Comparison of ENCODE assay signal across 26 cellular contexts in the genomic region with DNA sequence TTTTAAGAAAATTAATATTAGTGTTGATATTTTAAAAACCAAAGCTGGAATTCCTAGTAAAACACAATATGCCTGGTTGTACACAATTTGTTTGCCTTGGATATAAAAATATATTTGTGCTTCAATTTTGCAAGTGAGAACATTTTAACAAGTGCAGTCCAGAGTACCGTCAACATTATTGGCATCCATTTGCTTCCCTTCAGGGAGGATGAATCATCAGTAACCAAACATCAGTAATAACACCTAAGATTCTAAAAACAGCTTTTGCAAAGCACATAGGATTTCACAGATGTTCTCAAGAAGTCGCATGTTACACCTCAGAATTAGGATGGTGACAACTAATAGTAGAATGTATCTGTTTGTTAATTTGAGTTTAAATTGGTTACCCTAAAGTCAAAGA.
A peak's percentile ranks its signal among the peaks of the same experiment; 100 is the strongest.
DNase-seq lines count a peak whose midpoint lies in the region; ATAC-seq and TF ChIP-seq lines count a peak whose summit lies in the region.
"Had no signal": no experiment of that assay in that cellular context is flagged by ENCODE, and none has a peak within 500 bp of the region (broad histone marks: within the 10 kb centered on the region; RNA-seq: fewer than 3 reads in every experiment).

No MANE protein-coding gene starts in this region.

- no peak overlapping the region for H3K27ac ChIP-seq in breast epithelium
- H3K27ac ChIP-seq: brain microvascular endothelial cell, upper lobe of right lung had no signal

- TF ChIP-seq CTCF in MCF 10A (IDR thresholded peaks at IDR 0.05; ENCODE audit: unreplicated experiment), result no peak
- no peak for TF ChIP-seq CTCF in breast epithelium (IDR thresholded peaks at IDR 0.05)

- H3K4me1 Mint-ChIP-seq in MCF 10A (ENCODE audit: insufficient read depth, unreplicated experiment), result peaks cover 6% of the 10 kb centered on the region
- H3K4me1 Mint-ChIP-seq: activated CD8-positive, alpha-beta memory T cell treated with anti-CD3 and anti-CD28 coated beads, Interleukin-2, amount 10 ng/mL, durations not matched to agents 7 days and 5 days; CD4-positive, CD25-positive, alpha-beta regulatory T cell; stimulated activated naive B cell treated with anti-CD40 and anti-IgM and Interleukin-4, amounts not matched to agents 10 μg/mL and 1 μg/mL and 100 μg/mL, for 72 hours had no signal

- no peaks in the 10 kb centered on the region for H3K27me3 Mint-ChIP-seq in MCF 10A (ENCODE audit: insufficient read depth, unreplicated experiment)
- H3K27me3 Mint-ChIP-seq: activated CD8-positive, alpha-beta memory T cell treated with anti-CD3 and anti-CD28 coated beads, Interleukin-2, amount 10 ng/mL, durations not matched to agents 7 days and 5 days; CD4-positive, CD25-positive, alpha-beta regulatory T cell; memory B cell; stimulated activated naive B cell treated with anti-CD40 and anti-IgM and Interleukin-4, amounts not matched to agents 10 μg/mL and 1 μg/mL and 100 μg/mL, for 72 hours had no signal

- intact Hi-C loops in MCF 10A (cut with micrococcal nuclease), result no loop called here
- intact Hi-C loops in breast epithelium (cut with DNase I; ENCODE audit: low total_unique reads), result no loop called here

- peaks cover 6% of the 10 kb centered on the region for H3K9me3 Mint-ChIP-seq in MCF 10A (ENCODE audit: unreplicated experiment)
- H3K9me3 Mint-ChIP-seq: activated T-cell treated with anti-CD3 and anti-CD28 coated beads, Interleukin-2, amount 50 U/mL, for 4 hours had no signal

- no TSS peak for BruUV-seq in MCF 10A (replicated peaks; lab: Mats Ljungman, UMichigan)

- POLR2A ChIA-PET in MCF 10A (lab: Yijun Ruan, JAX), result interaction anchor here (0.6 to 1.5 kb wide), 2 partner anchors 11 to 17 kb away, joined by 3 to 4 read pairs; no protein-coding TSS in a partner anchor

- CTCF ChIA-PET in MCF 10A (lab: Yijun Ruan, JAX), result interaction anchor here (0.7 to 1.3 kb wide), 2 partner anchors 16 to 223 kb away, joined by 3 to 4 read pairs; no protein-coding TSS in a partner anchor

- H3K27ac Mint-ChIP-seq in MCF 10A (ENCODE audit: low read depth, unreplicated experiment), result no peak overlapping the region
- H3K27ac Mint-ChIP-seq: activated CD8-positive, alpha-beta memory T cell treated with anti-CD3 and anti-CD28 coated beads, Interleukin-2, amount 10 ng/mL, durations not matched to agents 7 days and 5 days; CD4-positive, CD25-positive, alpha-beta regulatory T cell; memory B cell; stimulated activated naive B cell treated with anti-CD40 and anti-IgM and Interleukin-4, amounts not matched to agents 10 μg/mL and 1 μg/mL and 100 μg/mL, for 72 hours had no signal

- no peak overlapping the region for H3K4me3 Mint-ChIP-seq in MCF 10A (ENCODE audit: unreplicated experiment)
- H3K4me3 Mint-ChIP-seq: activated CD8-positive, alpha-beta memory T cell treated with anti-CD3 and anti-CD28 coated beads, Interleukin-2, amount 10 ng/mL, durations not matched to agents 7 days and 5 days; activated T-cell treated with anti-CD3 and anti-CD28 coated beads, Interleukin-2, amount 50 U/mL, for 4 hours; CD4-positive, CD25-positive, alpha-beta regulatory T cell; memory B cell; stimulated activated naive B cell treated with anti-CD40 and anti-IgM and Interleukin-4, amounts not matched to agents 10 μg/mL and 1 μg/mL and 100 μg/mL, for 72 hours had no signal

- H3K36me3 Mint-ChIP-seq in MCF 10A (ENCODE audit: insufficient read depth, unreplicated experiment), result no peaks in the 10 kb centered on the region
- H3K36me3 Mint-ChIP-seq: activated CD8-positive, alpha-beta memory T cell treated with anti-CD3 and anti-CD28 coated beads, Interleukin-2, amount 10 ng/mL, durations not matched to agents 7 days and 5 days; CD4-positive, CD25-positive, alpha-beta regulatory T cell; stimulated activated naive B cell treated with anti-CD40 and anti-IgM and Interleukin-4, amounts not matched to agents 10 μg/mL and 1 μg/mL and 100 μg/mL, for 72 hours had no signal

- no peak for TF ChIP-seq POLR2A in breast epithelium (IDR thresholded peaks at IDR 0.05)

- H3K4me1 ChIP-seq in breast epithelium (no peaks in the 10 kb centered on the region), adipocyte (ENCODE audit: control insufficient read depth, insufficient read depth, low read length) (no peaks in the 10 kb centered on the region)
- H3K4me1 ChIP-seq: upper lobe of right lung had no signal

- H3K9ac ChIP-seq in adipocyte (ENCODE audit: low read length), result no peak overlapping the region

- no peak overlapping the region for H3K4me3 ChIP-seq in breast epithelium
- H3K4me3 ChIP-seq in adipocyte (ENCODE audit: low read length), result no peak overlapping the region
- H3K4me3 ChIP-seq: upper lobe of right lung had no signal

- DNase-seq in MCF 10A (ENCODE audit: unreplicated experiment) (peak; percentile 54), breast epithelium (ENCODE audit: low spot score in 2 of 2) (no peak), adipocyte (ENCODE audit: low read depth) (peak; percentile 14), fibroblast of peridontal ligament (ENCODE audit: extremely low read depth) (peak; percentile 5), NCI-H1092 (lab: John Stamatoyannopoulos, UW) (no peak), NCI-H82 treated with DMSO at 0.1 percent for 48 hours (lab: John Stamatoyannopoulos, UW; ENCODE audit: unreplicated experiment) (no peak), ureter (ENCODE audit: low spot score) (no peak)
- DNase-seq: activated CD8-positive, alpha-beta memory T cell treated with anti-CD3 and anti-CD28 coated beads, Interleukin-2, amount 10 ng/mL, durations not matched to agents 7 days and 5 days; activated T-cell treated with anti-CD3 and anti-CD28 coated beads, Interleukin-2, amount 50 U/mL, for 4 hours; AML-193; brain microvascular endothelial cell; Calu3; CD4-positive, CD25-positive, alpha-beta regulatory T cell; DND-41; glutamatergic neuron; MV-4-11; NCI-H1436 treated with DMSO at 0.1 percent for 48 hours; NCI-H2107; NCI-H446; NCI-H82; retina; small intestine; stimulated activated naive B cell treated with anti-CD40 and anti-IgM and Interleukin-4, amounts not matched to agents 10 μg/mL and 1 μg/mL and 100 μg/mL, for 72 hours; upper lobe of right lung had no signal

- no peak for ATAC-seq in GM18520 (IDR thresholded peaks at IDR 0.05; ENCODE audit: unreplicated experiment)
- ATAC-seq: activated CD8-positive, alpha-beta memory T cell treated with anti-CD3 and anti-CD28 coated beads, Interleukin-2, amount 10 ng/mL, durations not matched to agents 7 days and 5 days; activated T-cell treated with anti-CD3 and anti-CD28 coated beads, Interleukin-2, amount 50 U/mL, for 4 hours; stimulated activated naive B cell treated with anti-CD40 and anti-IgM and Interleukin-4, amounts not matched to agents 10 μg/mL and 1 μg/mL and 100 μg/mL, for 72 hours; upper lobe of right lung had no signal

- H3K27me3 ChIP-seq in breast epithelium (no peaks in the 10 kb centered on the region), adipocyte (replicated peaks; ENCODE audit: control insufficient read depth, insufficient read depth, low read length) (no peaks in the 10 kb centered on the region)
- H3K27me3 ChIP-seq: brain microvascular endothelial cell, upper lobe of right lung had no signal

- H3K36me3 ChIP-seq in breast epithelium (no peaks in the 10 kb centered on the region), adipocyte (ENCODE audit: control insufficient read depth, insufficient read depth, low read length, severe bottlenecking) (no peaks in the 10 kb centered on the region)
- H3K36me3 ChIP-seq: brain microvascular endothelial cell, upper lobe of right lung had no signal

- peaks cover 6 to 7% of the 10 kb centered on the region in 2 donors for H3K9me3 ChIP-seq in breast epithelium
- no peaks in the 10 kb centered on the region for H3K9me3 ChIP-seq in adipocyte (ENCODE audit: control insufficient read depth, low read length)
- H3K9me3 ChIP-seq: upper lobe of right lung had no signal

Comparison
In these comparisons a context has a peak if more than half of its experiments do, and no peak if none do; other contexts are left out.
1. DNase-seq: peak in MCF 10A (single experiment), adipocyte (single experiment) and fibroblast of peridontal ligament (single experiment); none in breast epithelium (0 of 2), NCI-H1092 (single experiment), NCI-H82 treated with DMSO at 0.1 percent for 48 hours (single experiment) and ureter (single experiment).